In genomic region chr11:67600324-67601029, GRCh38 we compare ENCODE assay signal across 2 cellular contexts.
TF ChIP-seq lines count a peak whose summit lies in the region.

No MANE protein-coding gene starts in this region.

TF ChIP-seq in GM12891, 5 proteins besides CTCF, POLR2A, EP300 and RAD21:
- no peak for TF ChIP-seq TAF1 (IDR thresholded peaks at IDR 0.05; ENCODE audit: low read depth, low read length)
- peak; percentile 95 for TF ChIP-seq POU2F2 (IDR thresholded peaks at IDR 0.05; ENCODE audit: low read depth, low read length)

TF ChIP-seq in H1, 55 proteins besides CTCF, POLR2A, EP300 and RAD21:
- no peak for TF ChIP-seq RXRA (IDR thresholded peaks at IDR 0.05; ENCODE audit: insufficient read depth, low read depth, low read length)
- no peak for TF ChIP-seq NRF1 (IDR thresholded peaks at IDR 0.05; ENCODE audit: low read depth, low read length)
- no peak for TF ChIP-seq SP2 (IDR thresholded peaks at IDR 0.05; ENCODE audit: low read length)
- TF ChIP-seq RNF2 (IDR thresholded peaks at IDR 0.05; ENCODE audit: borderline replicate concordance, low read depth, low read length, missing control alignments, poor library complexity, severe bottlenecking), result no peak
- TF ChIP-seq CHD2 (IDR thresholded peaks at IDR 0.05; ENCODE audit: low read length), result no peak
- TF ChIP-seq CEBPB (IDR thresholded peaks at IDR 0.05; ENCODE audit: low read depth, low read length), result no peak
- TF ChIP-seq TEAD4 (IDR thresholded peaks at IDR 0.05; ENCODE audit: low read depth, low read length), result no peak
- TF ChIP-seq HDAC2 (IDR thresholded peaks at IDR 0.05; ENCODE audit: borderline replicate concordance in 1 of 2, low read depth in 2 of 2, low read length in 2 of 2), result no peak
- TF ChIP-seq PHF8 (conservative IDR thresholded peaks at IDR 0.05; ENCODE audit: low read depth, low read length), result no peak
- TF ChIP-seq USF2 (IDR thresholded peaks at IDR 0.05; ENCODE audit: low read length), result no peak
- TF ChIP-seq FOSL1 (IDR thresholded peaks at IDR 0.05; ENCODE audit: insufficient read depth, low read depth, low read length), result no peak
- no peak for TF ChIP-seq RBBP5 (IDR thresholded peaks at IDR 0.05; ENCODE audit: borderline replicate concordance, low read depth, low read length)
- no peak for TF ChIP-seq JUN (IDR thresholded peaks at IDR 0.05; ENCODE audit: low read depth, low read length)
- TF ChIP-seq CHD7 (IDR thresholded peaks at IDR 0.05; ENCODE audit: insufficient replicate concordance, low read length), result no peak
- TF ChIP-seq CBX8 (IDR thresholded peaks at IDR 0.05; ENCODE audit: borderline replicate concordance, low read depth, low read length), result no peak
- TF ChIP-seq TCF12 (IDR thresholded peaks at IDR 0.05; ENCODE audit: low read depth, low read length), result no peak
- TF ChIP-seq TAF7 (optimal IDR thresholded peaks at IDR 0.05; ENCODE audit: borderline replicate concordance, low read depth, low read length), result no peak
- TF ChIP-seq HDAC6 (IDR thresholded peaks at IDR 0.05; ENCODE audit: low read depth, low read length), result no peak
